Comparison of ENCODE assay signal across 12 cellular contexts in the genomic region with DNA sequence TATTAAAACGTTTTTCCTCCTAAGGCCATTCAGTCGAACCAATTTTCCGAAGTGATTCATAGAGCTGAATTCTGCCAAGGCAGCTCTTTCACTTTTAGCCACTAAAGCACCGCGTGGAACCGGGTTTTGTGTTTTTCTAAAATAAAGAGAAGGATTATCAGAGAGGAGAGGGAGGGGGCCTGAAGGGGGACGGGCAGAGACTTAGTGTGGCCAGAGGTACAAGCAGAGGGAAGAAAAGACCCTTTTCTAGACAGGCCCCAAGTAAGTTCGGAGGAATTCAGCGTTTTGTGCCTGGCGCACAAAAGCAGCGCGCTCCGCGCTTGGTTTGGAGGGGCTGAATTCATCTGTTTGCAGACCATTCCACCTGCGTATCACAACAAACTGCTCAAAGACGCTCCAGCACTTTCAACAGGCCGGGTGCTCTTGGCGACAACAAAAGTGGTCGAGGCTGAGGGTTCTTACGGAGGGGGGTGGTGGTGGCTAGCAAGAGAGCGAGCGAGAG. TPM values are rescaled to one million over a fixed set of nuclear protein-coding genes. Genes with fewer than 3 reads are reported as not detected.
DNase-seq lines count a peak whose midpoint lies in the region; ATAC-seq and TF ChIP-seq lines count a peak whose summit lies in the region.
"Had no signal": no experiment of that assay in that cellular context is flagged by ENCODE, and none has a peak within 500 bp of the region (broad histone marks: within the 10 kb centered on the region; RNA-seq: fewer than 3 reads in every experiment).

No MANE protein-coding gene starts in this region.

- BruUV-seq in A673 (replicated peaks; lab: Mats Ljungman, UMichigan) = no TSS peak

- ATAC-seq in HG02759 (IDR thresholded peaks at IDR 0.05; ENCODE audit: unreplicated experiment) = no peak
- ATAC-seq: left lobe of liver had no signal

- peaks cover 43% of the 10 kb centered on the region for H3K4me1 ChIP-seq in iPS-15b (ENCODE audit: control insufficient read depth, insufficient read depth, low read length)
- H3K4me1 ChIP-seq in smooth muscle cell (ENCODE audit: low read depth) = peaks cover 66% of the 10 kb centered on the region
- no peaks in the 10 kb centered on the region for H3K4me1 ChIP-seq in A673 (ENCODE audit: insufficient read depth, low read length, poor library complexity, severe bottlenecking)

- H3K9ac ChIP-seq in iPS-15b (ENCODE audit: low read depth, low read length) (no peak overlapping the region), smooth muscle cell (ENCODE audit: low read depth) (no peak overlapping the region)

- TF ChIP-seq CTCF in smooth muscle cell (IDR thresholded peaks at IDR 0.05; ENCODE audit: borderline replicate concordance, insufficient read depth, poor library complexity, severe bottlenecking) (no peak), A673 (conservative IDR thresholded peaks at IDR 0.05; ENCODE audit: low read depth, low read length) (no peak)

- H3K36me3 ChIP-seq in iPS-15b (ENCODE audit: control insufficient read depth, insufficient read depth, low read length) (no peaks in the 10 kb centered on the region), smooth muscle cell (ENCODE audit: low read depth) (no peaks in the 10 kb centered on the region), A673 (ENCODE audit: insufficient read depth, low read length, poor library complexity, severe bottlenecking) (no peaks in the 10 kb centered on the region)

- DNase-seq in NCI-H748 (lab: John Stamatoyannopoulos, UW; ENCODE audit: unreplicated experiment) = peak; percentile 41
- no peak for DNase-seq in NCI-H748 treated with DMSO at 0.1 percent for 48 hours (lab: John Stamatoyannopoulos, UW)
- DNase-seq in astrocyte of the hippocampus (ENCODE audit: low read depth, low spot score) = peak; percentile 60
- DNase-seq in smooth muscle cell (lab: John Stamatoyannopoulos, UW; ENCODE audit: unreplicated experiment) = no peak
- DNase-seq in HPDE6-E6E7 (ENCODE audit: extremely low spot score) = no peak
- DNase-seq in A673 (ENCODE audit: low spot score) = no peak
- DNase-seq: stimulated activated CD4-positive, alpha-beta T cell treated with anti-CD3 and anti-CD28 coated beads, Interleukin-15, amount 100 ng/mL, for 24 hours had no signal

- H3K4me2 ChIP-seq in smooth muscle cell = peak overlapping the region; percentile 78

- no peak overlapping the region for H2AFZ ChIP-seq in smooth muscle cell (ENCODE audit: low read depth)

- H3K4me3 ChIP-seq in iPS-15b (ENCODE audit: low read depth, low read length) = peak overlapping the region; percentile 39
- H3K4me3 ChIP-seq in smooth muscle cell = peak overlapping the region; percentile 36
- H3K4me3 ChIP-seq in A673 (ENCODE audit: low read depth, low read length, poor library complexity, severe bottlenecking) = no peak overlapping the region

- H3K27ac ChIP-seq in smooth muscle cell (ENCODE audit: low read depth) (no peak overlapping the region), A673 (ENCODE audit: low read depth, low read length, poor library complexity, severe bottlenecking) (no peak overlapping the region)
- H3K27ac ChIP-seq: 22Rv1 had no signal

- H4K20me1 ChIP-seq in smooth muscle cell (ENCODE audit: low read depth) = no peaks in the 10 kb centered on the region

- CTCF ChIA-PET in A673 (lab: Charles Lee) = interaction anchor here (0.7 kb wide), 1 partner anchor 15 kb away, joined by 8 read pairs; no protein-coding TSS in a partner anchor

- intact Hi-C loops in A673 (cut with micrococcal nuclease; ENCODE audit: unreplicated experiment) = no loop called here

- peaks cover 99% of the 10 kb centered on the region for H3K27me3 ChIP-seq in iPS-15b (ENCODE audit: control insufficient read depth, insufficient read depth, low read length)
- peaks cover 100% of the 10 kb centered on the region for H3K27me3 ChIP-seq in smooth muscle cell (ENCODE audit: low read depth)
- peaks cover 98% of the 10 kb centered on the region for H3K27me3 ChIP-seq in A673 (replicated peaks; ENCODE audit: insufficient read depth, low read depth, low read length, poor library complexity)

- H3F3A ChIP-seq in smooth muscle cell (ENCODE audit: low read depth) = no peaks in the 10 kb centered on the region

- H3K79me2 ChIP-seq in smooth muscle cell (ENCODE audit: low read depth) = no peaks in the 10 kb centered on the region

- POLR2A ChIA-PET in A673 (lab: Charles Lee; ENCODE audit: low non-redundant PET) = no interaction called here

- 3% methylated on average over 22 of the region's 22 CpGs for WGBS in smooth muscle cell (ENCODE audit: low lambda C conversion rate)

- no peaks in the 10 kb centered on the region for H3K9me3 ChIP-seq in iPS-15b (ENCODE audit: control insufficient read depth, insufficient read depth, low read length)
- H3K9me3 ChIP-seq in smooth muscle cell (replicated peaks; ENCODE audit: low read depth) = no peaks in the 10 kb centered on the region
- no peaks in the 10 kb centered on the region for H3K9me3 ChIP-seq in A673 (ENCODE audit: low read depth, low read length, poor library complexity, severe bottlenecking)

RNA-seq across cellular contexts. Expression of a gene that starts 1.1 kb away (rescaled TPM):
- total RNA-seq in smooth muscle cell (not detected in 2 replicates), A673 (2021) (not detected in 2 replicates)
- not detected in 2 replicates for polyA plus RNA-seq in smooth muscle cell
- total RNA-seq: dermis microvascular lymphatic vessel endothelial cell, left lobe of liver had no signal

Comparison
In these comparisons a context has a peak if more than half of its experiments do, and no peak if none do; other contexts are left out.
1. DNase-seq: peak in NCI-H748 (single experiment) and astrocyte of the hippocampus (single experiment); none in NCI-H748 treated with DMSO at 0.1 percent for 48 hours (single experiment), smooth muscle cell (single experiment), HPDE6-E6E7 (single experiment) and A673 (single experiment).